Comparison of ENCODE assay signal across 1 cellular context in genomic region chr10:34575882-34576281, GRCh38.
TF ChIP-seq lines count a peak whose summit lies in the region.

No MANE protein-coding gene starts in this region.

TF ChIP-seq in IMR-90, 13 proteins besides CTCF, POLR2A, EP300 and RAD21:
- TF ChIP-seq NFE2L2 (IDR thresholded peaks at IDR 0.05; ENCODE audit: low read depth, low read length) (no peak), USF2 (IDR thresholded peaks at IDR 0.05; ENCODE audit: low read depth, low read length) (no peak), CHD1 (IDR thresholded peaks at IDR 0.05; ENCODE audit: low read depth, low read length) (no peak), SMC3 (IDR thresholded peaks at IDR 0.05; ENCODE audit: low read depth, low read length) (no peak), FOS (IDR thresholded peaks at IDR 0.05; ENCODE audit: low read depth, low read length) (no peak)
